18 cellular contexts compared by ENCODE assay signal in genomic region chr6:144400321-144400720, GRCh38.
"Had no signal": no experiment of that assay in that cellular context is flagged by ENCODE, and none has a peak within 500 bp of the region (broad histone marks: within the 10 kb centered on the region; RNA-seq: fewer than 3 reads in every experiment).

No MANE protein-coding gene starts in this region.

- H3K9me3 ChIP-seq: prostate gland, thoracic aorta, upper lobe of right lung had no signal

- H3K4me3 Mint-ChIP-seq: activated CD4-positive, alpha-beta memory T cell treated with anti-CD3 and anti-CD28 coated beads, Interleukin-2, amount 10 ng/mL, durations not matched to agents 7 days and 5 days; activated CD8-positive, alpha-beta memory T cell treated with anti-CD3 and anti-CD28 coated beads, Interleukin-2, amount 10 ng/mL, durations not matched to agents 7 days and 5 days; activated naive CD8-positive, alpha-beta T cell treated with anti-CD3 and anti-CD28 coated beads for 36 hours; neural crest cell had no signal

- H3K27ac Mint-ChIP-seq: activated CD4-positive, alpha-beta memory T cell treated with anti-CD3 and anti-CD28 coated beads, Interleukin-2, amount 10 ng/mL, durations not matched to agents 7 days and 5 days; activated CD8-positive, alpha-beta memory T cell treated with anti-CD3 and anti-CD28 coated beads, Interleukin-2, amount 10 ng/mL, durations not matched to agents 7 days and 5 days; activated naive CD8-positive, alpha-beta T cell treated with anti-CD3 and anti-CD28 coated beads for 36 hours had no signal

- H3K27ac ChIP-seq: lower lobe of right lung, prostate gland, thoracic aorta, upper lobe of right lung had no signal

- H3K27me3 ChIP-seq: upper lobe of right lung had no signal

- H3K4me1 ChIP-seq: prostate gland had no signal

- H3K36me3 ChIP-seq: prostate gland, thoracic aorta had no signal

- DNase-seq: activated CD4-positive, alpha-beta memory T cell treated with anti-CD3 and anti-CD28 coated beads, Interleukin-2, amount 10 ng/mL, durations not matched to agents 7 days and 5 days; activated CD4-positive, alpha-beta T cell treated with anti-CD3 and anti-CD28 coated beads for 48 hours; activated CD4-positive, CD25-positive, alpha-beta regulatory T cell; activated CD8-positive, alpha-beta memory T cell treated with anti-CD3 and anti-CD28 coated beads, Interleukin-2, amount 10 ng/mL, durations not matched to agents 7 days and 5 days; activated naive CD8-positive, alpha-beta T cell treated with anti-CD3 and anti-CD28 coated beads for 36 hours; cortex of kidney; left cardiac atrium; lower lobe of right lung; right cardiac atrium; stimulated activated CD4-positive, alpha-beta T cell treated with anti-CD3 and anti-CD28 coated beads, Interleukin-15, amount 100 ng/mL, for 24 hours; stimulated activated CD4-positive, alpha-beta T cell treated with anti-CD3 and anti-CD28 coated beads, Interleukin-2, amount 100 ng/mL, for 48 hours; T1000; upper lobe of right lung had no signal

- H3K4me3 ChIP-seq: lower lobe of right lung, prostate gland, skin epidermis, thoracic aorta, upper lobe of right lung had no signal

- H3K4me1 Mint-ChIP-seq: activated CD4-positive, alpha-beta memory T cell treated with anti-CD3 and anti-CD28 coated beads, Interleukin-2, amount 10 ng/mL, durations not matched to agents 7 days and 5 days; neural crest cell had no signal

- H3K27me3 Mint-ChIP-seq: activated CD4-positive, alpha-beta memory T cell treated with anti-CD3 and anti-CD28 coated beads, Interleukin-2, amount 10 ng/mL, durations not matched to agents 7 days and 5 days; activated CD8-positive, alpha-beta memory T cell treated with anti-CD3 and anti-CD28 coated beads, Interleukin-2, amount 10 ng/mL, durations not matched to agents 7 days and 5 days; activated naive CD8-positive, alpha-beta T cell treated with anti-CD3 and anti-CD28 coated beads for 36 hours had no signal

- ATAC-seq: activated CD8-positive, alpha-beta memory T cell treated with anti-CD3 and anti-CD28 coated beads, Interleukin-2, amount 10 ng/mL, durations not matched to agents 7 days and 5 days; esophagus mucosa; left cardiac atrium; lower lobe of right lung; right cardiac atrium; upper lobe of right lung had no signal
